ENCODE assay signal across 8 cellular contexts in the genomic region with DNA sequence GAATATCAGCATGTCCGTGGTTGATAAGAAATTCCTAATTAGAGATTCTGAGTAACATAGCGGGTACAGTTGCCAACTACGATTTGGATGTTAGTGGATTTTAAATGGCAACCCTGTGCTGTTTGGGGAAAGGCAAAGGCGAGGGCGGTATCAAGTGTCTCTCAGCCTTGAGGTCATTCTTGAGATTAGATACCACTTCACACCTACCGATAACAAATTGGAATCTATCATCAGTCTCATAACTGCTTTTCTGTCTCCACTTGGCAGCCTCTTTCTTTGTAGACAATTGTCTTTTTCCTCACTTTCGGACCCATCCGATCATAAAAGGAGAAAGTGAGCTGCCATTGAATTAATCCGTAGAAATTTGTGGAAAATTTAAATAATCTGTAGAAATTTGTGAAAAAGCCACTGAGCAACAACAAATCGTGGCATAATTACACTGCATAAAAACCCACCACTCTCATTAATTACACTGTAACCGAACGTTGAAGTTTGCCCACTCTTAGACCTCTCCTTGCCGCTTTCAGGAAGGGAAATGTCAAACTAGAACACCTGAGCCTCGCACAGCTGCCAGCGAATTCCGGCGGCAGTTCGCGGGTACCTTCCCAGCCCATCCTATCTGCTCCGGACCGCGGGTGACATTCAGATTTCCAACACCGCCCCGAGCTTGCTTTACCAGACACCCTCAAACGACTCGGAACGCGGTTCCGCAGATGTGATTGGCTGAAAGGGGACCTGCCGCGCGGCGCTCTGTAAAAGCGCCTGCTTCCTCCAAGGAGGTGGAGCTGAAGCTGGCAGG. TPM values are rescaled to one million over a fixed set of nuclear protein-coding genes. Genes with fewer than 3 reads are reported as not detected.
DNase-seq lines count a peak whose midpoint lies in the region; ATAC-seq, FAIRE-seq and TF ChIP-seq lines count a peak whose summit lies in the region.

No MANE protein-coding gene starts in this region.

- 12 to 17% (median 14%) methylated on average over 34 of the region's 34 CpGs for WGBS in spleen, 5 donors

- TF ChIP-seq POLR2A in spleen (IDR thresholded peaks at IDR 0.05), result no peak

- POLR2A ChIA-PET in CD4-positive, alpha-beta T cell (lab: Charles Lee), result interaction anchor here (1.2 to 2.3 kb wide), 4 partner anchors 154 to 1896 kb away, joined by 3 to 17 read pairs (median 3); a partner anchor contains a TSS

- no peak for TF ChIP-seq CTCF in CD4-positive, alpha-beta T cell (IDR thresholded peaks at IDR 0.05)
- TF ChIP-seq CTCF in kidney (IDR thresholded peaks at IDR 0.05; ENCODE audit: borderline replicate concordance, extremely low read depth, insufficient read depth) (no peak), spleen (IDR thresholded peaks at IDR 0.05 in 8 of 11, conservative IDR thresholded peaks at IDR 0.05 in 3 of 11) (no peak)

- peak overlapping the region; percentile 86 for H3K27ac Mint-ChIP-seq in CD4-positive, alpha-beta T cell
- peak overlapping the region; percentile 59 for H3K27ac Mint-ChIP-seq in central memory CD8-positive, alpha-beta T cell (ENCODE audit: low read depth)

- H3K4me1 Mint-ChIP-seq in CD4-positive, alpha-beta T cell (ENCODE audit: low read depth), result peaks cover 70% of the 10 kb centered on the region
- H3K4me1 Mint-ChIP-seq in central memory CD8-positive, alpha-beta T cell, result peaks cover 56% of the 10 kb centered on the region

- H3K27me3 ChIP-seq in CD4-positive, alpha-beta T cell (ENCODE audit: control insufficient read depth, insufficient read depth, low read length), result no peaks in the 10 kb centered on the region
- peaks cover 0 to 88% (median 12%) of the 10 kb centered on the region in 7 donors for H3K27me3 ChIP-seq in spleen (replicated peaks in 1 of 7)

- FAIRE-seq in kidney (lab: Jason Lieb, UNC), result no peak

- peak overlapping the region; percentile 99 for H3K4me3 Mint-ChIP-seq in CD4-positive, alpha-beta T cell
- H3K4me3 Mint-ChIP-seq in central memory CD8-positive, alpha-beta T cell, result peak overlapping the region; percentile 96

- H3K4me3 ChIP-seq in kidney (ENCODE audit: low read length in 2 of 2), result peak overlapping the region; percentile 73 to 77
- H3K4me3 ChIP-seq in spleen, result peak overlapping the region; percentile 61 to 95 (median 81)

- H3K9ac ChIP-seq in kidney (ENCODE audit: low read length in 2 of 2), result peak overlapping the region; percentile 37 to 66

- H3K9me3 Mint-ChIP-seq in CD4-positive, alpha-beta T cell, result no peaks in the 10 kb centered on the region
- H3K9me3 Mint-ChIP-seq in central memory CD8-positive, alpha-beta T cell, result no peaks in the 10 kb centered on the region

- H3K4me1 ChIP-seq in kidney (ENCODE audit: control insufficient read depth in 1 of 2, insufficient read depth in 1 of 2, low read depth in 1 of 2, low read length in 2 of 2), result peaks cover 16 to 21% of the 10 kb centered on the region in 2 donors
- H3K4me1 ChIP-seq in spleen, result peaks cover 28 to 93% (median 77%) of the 10 kb centered on the region in 6 donors

- peak overlapping the region; percentile 16 for H3K27ac ChIP-seq in CD4-positive, alpha-beta T cell (ENCODE audit: low read depth, low read length)
- H3K27ac ChIP-seq in kidney (ENCODE audit: low read depth in 2 of 2, low read length in 2 of 2) (peak overlapping the region; percentile 89 to 94), spleen (peak overlapping the region; percentile 59 to 95 (median 92))

- peak; percentile 46 for ATAC-seq in CD4-positive, alpha-beta T cell (ENCODE audit: poor library complexity)
- ATAC-seq in GM21717 (IDR thresholded peaks at IDR 0.05; ENCODE audit: unreplicated experiment), result peak; percentile 15
- ATAC-seq in central memory CD8-positive, alpha-beta T cell (replicated peaks; ENCODE audit: extremely low read depth, poor library complexity, severe bottlenecking), result no peak

- DNase-seq in CD4-positive, alpha-beta T cell, result peak; percentile 28 to 59 (median 47)
- DNase-seq in NCI-H1105 (lab: John Stamatoyannopoulos, UW) (peak; percentile 59), T-helper 9 cell (peak; percentile 51), kidney (peak; percentile 90), spleen (peak; percentile 90), UCSD-AML1 (lab: John Stamatoyannopoulos, UW; ENCODE audit: unreplicated experiment) (no peak)
- no peak for DNase-seq in central memory CD8-positive, alpha-beta T cell (ENCODE audit: low spot score in 2 of 2)

- peaks cover 13% of the 10 kb centered on the region for H3K36me3 Mint-ChIP-seq in CD4-positive, alpha-beta T cell (ENCODE audit: low read depth)
- H3K36me3 Mint-ChIP-seq in central memory CD8-positive, alpha-beta T cell (ENCODE audit: insufficient read depth), result peaks cover 12% of the 10 kb centered on the region

- intact Hi-C loops in CD4-positive, alpha-beta T cell (cut with DNase I, micrococcal nuclease), result loop anchor here (2.0 to 10.0 kb wide), 5 partner anchors 24 to 1968 kb away; a partner anchor contains a TSS
- intact Hi-C loops in kidney (cut with DNase I), result no loop called here
- intact Hi-C loops in spleen (cut with DNase I; ENCODE audit: low total_unique reads), result no loop called here

- peaks cover 24% of the 10 kb centered on the region for H3K27me3 Mint-ChIP-seq in CD4-positive, alpha-beta T cell
- H3K27me3 Mint-ChIP-seq in central memory CD8-positive, alpha-beta T cell, result peaks cover 89% of the 10 kb centered on the region

- H3K36me3 ChIP-seq in kidney (ENCODE audit: control insufficient read depth in 1 of 2, insufficient read depth in 2 of 2, low read length in 2 of 2) (no peaks in the 10 kb centered on the region), spleen (no peaks in the 10 kb centered on the region)

- H3K9me3 ChIP-seq in CD4-positive, alpha-beta T cell (ENCODE audit: control insufficient read depth, low read length), result no peaks in the 10 kb centered on the region
- no peaks in the 10 kb centered on the region for H3K9me3 ChIP-seq in kidney (ENCODE audit: control insufficient read depth in 1 of 2, low read length in 2 of 2)
- H3K9me3 ChIP-seq in spleen, result no peaks in the 10 kb centered on the region

- CTCF ChIA-PET in CD4-positive, alpha-beta T cell (lab: Charles Lee), result interaction anchor here (0.6 to 2.9 kb wide), 2 partner anchors 24 to 31 kb away, joined by 3 to 12 read pairs; no protein-coding TSS in a partner anchor

RNA-seq across cellular contexts. Expression of a gene that starts 0.8 kb away (rescaled TPM):
- 10 to 100 TPM; 15.8 to 15.9 TPM for total RNA-seq in CD4-positive, alpha-beta T cell
- total RNA-seq in kidney, result 12.2 TPM
- 4.0 TPM for polyA plus RNA-seq in kidney (ENCODE audit: insufficient read depth, low read depth, low replicate concordance)
- 10 to 100 TPM; 12.0 to 22.9 (median 16.0) TPM for total RNA-seq in spleen
- 1 to 10 TPM; 2.1 to 3.8 (median 2.9) TPM for polyA plus RNA-seq in spleen

Comparison
In these comparisons a context has a peak if more than half of its experiments do, and no peak if none do; other contexts are left out.
1. DNase-seq: peak in CD4-positive, alpha-beta T cell (10 of 10), NCI-H1105 (single experiment), T-helper 9 cell (single experiment), kidney (single experiment) and spleen (single experiment); none in central memory CD8-positive, alpha-beta T cell (0 of 2) and UCSD-AML1 (single experiment).
2. H3K27ac ChIP-seq: peak in every context shown above with its lines; median percentile 92 in spleen; 92 in kidney; 16 in CD4-positive, alpha-beta T cell.
3. intact Hi-C loops: an anchor here in CD4-positive, alpha-beta T cell (2.0 to 10.0 kb wide); none called in kidney and spleen.